Comparison of ENCODE assay signal across 18 cellular contexts in the genomic region with DNA sequence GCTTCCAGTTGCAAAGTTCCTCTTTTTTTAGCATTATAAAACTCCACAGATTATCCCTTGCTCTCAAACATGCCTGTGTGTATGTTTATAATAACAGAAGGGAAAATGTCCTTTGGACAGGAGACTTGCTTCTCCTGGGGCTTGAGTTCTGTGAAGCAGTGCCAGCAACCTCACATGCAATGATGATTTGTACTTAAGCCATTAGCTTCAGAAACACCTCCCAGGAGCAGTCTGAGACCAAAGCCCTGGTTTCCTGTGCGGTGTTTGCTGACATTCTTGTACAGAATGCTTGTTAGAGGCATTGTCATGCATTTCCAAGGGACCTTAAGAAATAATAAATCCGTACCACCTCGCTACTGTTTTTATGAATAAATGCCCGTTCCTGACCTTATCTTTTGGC.
DNase-seq lines count a peak whose midpoint lies in the region; ATAC-seq and TF ChIP-seq lines count a peak whose summit lies in the region.
"Had no signal": no experiment of that assay in that cellular context is flagged by ENCODE, and none has a peak within 500 bp of the region (broad histone marks: within the 10 kb centered on the region; RNA-seq: fewer than 3 reads in every experiment).

No MANE protein-coding gene starts in this region.

- DNase-seq in Daoy (ENCODE audit: low read depth), result peak; percentile 52
- peak; percentile 13 for DNase-seq in NCI-H226
- no peak for DNase-seq in heart right ventricle
- peak in 3 of 5 donors; percentile 16 to 33 (median 33) for DNase-seq in ovary
- no peak for DNase-seq in SIG-M5 (lab: John Stamatoyannopoulos, UW)
- DNase-seq in activated CD8-positive, alpha-beta memory T cell treated with anti-CD3 and anti-CD28 coated beads, Interleukin-2, amount 50 U/mL, for 48 hours, result no peak
- DNase-seq: CD4-positive, alpha-beta memory T cell; DMS79; HCEC 1CT; NCI-H1092 treated with DMSO at 0.1 percent for 48 hours; NCI-H1694; NCI-H2227 treated with DMSO at 0.1 percent for 48 hours; NCI-H524 treated with DMSO at 0.1 percent for 48 hours; NK-92 treated with Interleukin-12 subunit alpha and Interleukin-12 subunit beta, amount 100 ng/mL, for 24 hours; SJCRH30 had no signal

- H3K36me3 ChIP-seq in heart right ventricle (no peaks in the 10 kb centered on the region), ovary (no peaks in the 10 kb centered on the region)
- H3K36me3 ChIP-seq: SJCRH30 had no signal

- TF ChIP-seq CTCF in heart right ventricle (IDR thresholded peaks at IDR 0.05), result no peak
- no peak for TF ChIP-seq CTCF in ovary (IDR thresholded peaks at IDR 0.05)

- TF ChIP-seq EP300 in ovary (IDR thresholded peaks at IDR 0.05), result no peak

- intact Hi-C loops in heart right ventricle (cut with DNase I), result loop anchor here in 1 of 10 donors (10.0 kb wide), 1 partner anchor 78 kb away; no protein-coding TSS in a partner anchor
- intact Hi-C loops in ovary (cut with DNase I), result no loop called here

- H3K27ac ChIP-seq in heart right ventricle (peak overlapping the region in 9 of 10 donors; percentile 50 to 78 (median 72)), ovary (no peak overlapping the region)
- H3K27ac ChIP-seq: KMS-11, SJCRH30 had no signal

- no peak for TF ChIP-seq POLR2A in ovary (IDR thresholded peaks at IDR 0.05)

- H3K27me3 ChIP-seq in heart right ventricle, result no peaks in the 10 kb centered on the region
- no peaks in the 10 kb centered on the region for H3K27me3 ChIP-seq in ovary
- H3K27me3 ChIP-seq: SJCRH30 had no signal

- peak in 5 of 8 donors; percentile 34 to 56 (median 49) for ATAC-seq in heart right ventricle
- ATAC-seq in HG03354 (IDR thresholded peaks at IDR 0.05; ENCODE audit: poor library complexity, severe bottlenecking, unreplicated experiment), result no peak
- no peak for ATAC-seq in HG03439 (IDR thresholded peaks at IDR 0.05; ENCODE audit: unreplicated experiment)

- WGBS in heart right ventricle, 2 donors, result 27 to 32% methylated on average over 4 of the region's 4 CpGs
- 3 to 18% (median 7%) methylated on average over 4 of the region's 4 CpGs for WGBS in ovary, 3 donors

- H3K9me3 ChIP-seq in heart right ventricle (peaks cover 0 to 7% (median 0%) of the 10 kb centered on the region in 11 donors), ovary (no peaks in the 10 kb centered on the region)
- H3K9me3 ChIP-seq: SJCRH30 had no signal

- H3K4me3 ChIP-seq in heart right ventricle (no peak overlapping the region), ovary (no peak overlapping the region)
- H3K4me3 ChIP-seq: SJCRH30 had no signal

- peaks cover 11 to 39% (median 21%) of the 10 kb centered on the region in 9 donors for H3K4me1 ChIP-seq in heart right ventricle
- H3K4me1 ChIP-seq in ovary (ENCODE audit: insufficient read depth), result peaks cover 7% of the 10 kb centered on the region
- H3K4me1 ChIP-seq: SJCRH30 had no signal

Comparison
In these comparisons a context has a peak if more than half of its experiments do, and no peak if none do; other contexts are left out.
1. DNase-seq: peak in Daoy (single experiment), NCI-H226 (single experiment) and ovary (3 of 5); none in heart right ventricle (0 of 2), SIG-M5 (single experiment) and activated CD8-positive, alpha-beta memory T cell treated with anti-CD3 and anti-CD28 coated beads, Interleukin-2, amount 50 U/mL, for 48 hours (single experiment).
2. ATAC-seq: peak in heart right ventricle (5 of 8); none in HG03354 (single experiment) and HG03439 (single experiment).
3. H3K27ac ChIP-seq: peak in heart right ventricle (9 of 10); none in ovary (0 of 2).